1 cellular context compared by ENCODE assay signal in the genomic region with DNA sequence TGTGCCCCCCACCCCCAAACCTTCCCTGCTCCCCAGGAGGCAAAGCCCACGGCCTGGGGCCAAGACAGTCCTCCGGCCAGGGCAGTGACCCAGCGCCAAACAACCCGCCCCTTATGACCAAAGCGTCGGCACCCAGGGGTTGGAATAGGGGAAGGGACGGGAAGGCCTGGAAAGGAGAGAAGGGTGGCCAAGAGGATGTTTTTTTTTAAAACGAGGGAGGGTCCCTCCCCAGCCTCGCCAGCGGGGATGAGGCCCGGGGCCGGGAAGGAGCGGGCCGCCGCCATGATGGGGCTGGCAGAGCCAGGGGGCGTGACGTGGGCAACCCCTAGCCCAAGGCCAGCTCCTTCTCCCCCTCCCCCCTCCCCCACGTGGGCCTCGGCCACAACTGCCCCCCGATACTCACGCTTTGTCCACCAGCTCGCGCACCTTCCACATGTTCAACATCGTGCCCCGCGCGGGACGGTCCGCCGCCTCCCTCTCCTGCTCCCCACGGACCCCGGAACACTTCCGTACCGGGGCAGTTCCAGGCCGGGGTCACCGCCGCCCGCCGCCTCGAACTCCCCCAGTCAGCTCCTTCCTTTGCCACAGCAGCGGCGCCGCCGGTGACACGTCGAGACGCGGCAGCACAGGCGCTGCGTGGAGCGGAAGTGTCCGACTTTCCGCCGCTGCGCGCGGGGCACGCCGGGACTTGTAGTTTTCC.
TF ChIP-seq lines count a peak whose summit lies in the region.

A gene (minus strand): TSS at position 619 of the 700 bp plus-strand sequence. CDS start 175 bp downstream, at position 444.

TF ChIP-seq in WTC11, 78 proteins besides CTCF, POLR2A, EP300 and RAD21 (continued from another document):
- TF ChIP-seq, protein P1, sequence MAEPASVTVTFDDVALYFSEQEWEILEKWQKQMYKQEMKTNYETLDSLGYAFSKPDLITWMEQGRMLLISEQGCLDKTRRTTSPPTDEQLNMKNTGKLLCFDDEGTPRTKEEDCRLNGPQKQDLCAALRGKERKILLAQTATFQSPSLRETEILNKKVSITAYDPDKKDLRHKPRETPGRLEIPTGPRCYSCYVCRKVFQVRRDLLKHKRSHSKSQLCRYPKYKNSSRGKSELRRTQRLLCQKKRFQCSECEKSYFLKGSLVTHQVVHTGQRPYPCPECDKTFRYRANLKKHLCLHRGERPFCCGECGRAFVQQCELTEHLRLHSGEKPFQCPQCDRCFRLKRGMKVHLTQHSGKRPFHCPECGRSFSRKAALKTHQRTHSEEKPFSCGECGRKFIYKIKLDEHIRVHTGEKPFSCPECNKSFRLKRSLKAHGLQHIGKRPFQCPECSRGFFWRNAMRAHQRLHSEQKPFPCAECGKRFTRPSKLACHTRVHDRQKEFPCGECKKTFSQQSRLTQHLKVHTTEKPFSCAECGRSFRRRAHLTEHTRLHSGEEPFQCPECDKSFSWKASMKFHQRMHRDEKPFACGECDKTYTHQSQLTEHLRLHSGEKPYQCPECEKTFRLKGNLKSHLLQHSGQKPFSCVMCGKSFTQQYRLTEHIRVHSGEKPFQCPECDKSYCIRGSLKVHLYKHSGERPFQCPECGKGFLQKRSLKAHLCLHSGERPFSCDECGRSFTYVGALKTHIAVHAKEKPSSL (CRISPR knock-in tag; conservative IDR thresholded peaks at IDR 0.05): no peak
- TF ChIP-seq, protein P2, sequence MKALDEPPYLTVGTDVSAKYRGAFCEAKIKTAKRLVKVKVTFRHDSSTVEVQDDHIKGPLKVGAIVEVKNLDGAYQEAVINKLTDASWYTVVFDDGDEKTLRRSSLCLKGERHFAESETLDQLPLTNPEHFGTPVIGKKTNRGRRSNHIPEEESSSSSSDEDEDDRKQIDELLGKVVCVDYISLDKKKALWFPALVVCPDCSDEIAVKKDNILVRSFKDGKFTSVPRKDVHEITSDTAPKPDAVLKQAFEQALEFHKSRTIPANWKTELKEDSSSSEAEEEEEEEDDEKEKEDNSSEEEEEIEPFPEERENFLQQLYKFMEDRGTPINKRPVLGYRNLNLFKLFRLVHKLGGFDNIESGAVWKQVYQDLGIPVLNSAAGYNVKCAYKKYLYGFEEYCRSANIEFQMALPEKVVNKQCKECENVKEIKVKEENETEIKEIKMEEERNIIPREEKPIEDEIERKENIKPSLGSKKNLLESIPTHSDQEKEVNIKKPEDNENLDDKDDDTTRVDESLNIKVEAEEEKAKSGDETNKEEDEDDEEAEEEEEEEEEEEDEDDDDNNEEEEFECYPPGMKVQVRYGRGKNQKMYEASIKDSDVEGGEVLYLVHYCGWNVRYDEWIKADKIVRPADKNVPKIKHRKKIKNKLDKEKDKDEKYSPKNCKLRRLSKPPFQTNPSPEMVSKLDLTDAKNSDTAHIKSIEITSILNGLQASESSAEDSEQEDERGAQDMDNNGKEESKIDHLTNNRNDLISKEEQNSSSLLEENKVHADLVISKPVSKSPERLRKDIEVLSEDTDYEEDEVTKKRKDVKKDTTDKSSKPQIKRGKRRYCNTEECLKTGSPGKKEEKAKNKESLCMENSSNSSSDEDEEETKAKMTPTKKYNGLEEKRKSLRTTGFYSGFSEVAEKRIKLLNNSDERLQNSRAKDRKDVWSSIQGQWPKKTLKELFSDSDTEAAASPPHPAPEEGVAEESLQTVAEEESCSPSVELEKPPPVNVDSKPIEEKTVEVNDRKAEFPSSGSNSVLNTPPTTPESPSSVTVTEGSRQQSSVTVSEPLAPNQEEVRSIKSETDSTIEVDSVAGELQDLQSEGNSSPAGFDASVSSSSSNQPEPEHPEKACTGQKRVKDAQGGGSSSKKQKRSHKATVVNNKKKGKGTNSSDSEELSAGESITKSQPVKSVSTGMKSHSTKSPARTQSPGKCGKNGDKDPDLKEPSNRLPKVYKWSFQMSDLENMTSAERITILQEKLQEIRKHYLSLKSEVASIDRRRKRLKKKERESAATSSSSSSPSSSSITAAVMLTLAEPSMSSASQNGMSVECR (CRISPR knock-in tag; IDR thresholded peaks at IDR 0.05; ENCODE audit: borderline replicate concordance): peak; percentile 26; the same call in 1 of the 2 replicates
- TF ChIP-seq ZNF121 (CRISPR knock-in tag; IDR thresholded peaks at IDR 0.05) (no peak), OVOL2 (CRISPR knock-in tag; IDR thresholded peaks at IDR 0.05; ENCODE audit: borderline replicate concordance) (no peak), ZNF396 (CRISPR knock-in tag; IDR thresholded peaks at IDR 0.05; ENCODE audit: borderline replicate concordance) (no peak), CBFB (CRISPR knock-in tag; IDR thresholded peaks at IDR 0.05; ENCODE audit: low read depth) (no peak), SP1 (CRISPR knock-in tag; conservative IDR thresholded peaks at IDR 0.05) (peak; percentile 75), CREM (CRISPR knock-in tag; IDR thresholded peaks at IDR 0.05) (peak; percentile 85), GTF2I (CRISPR knock-in tag; conservative IDR thresholded peaks at IDR 0.05) (no peak), SOX15 (CRISPR knock-in tag; IDR thresholded peaks at IDR 0.05) (no peak), CREB1 (CRISPR knock-in tag; IDR thresholded peaks at IDR 0.05) (peak; percentile 35; the same call in 1 of the 2 replicates)
- TF ChIP-seq, protein P3, sequence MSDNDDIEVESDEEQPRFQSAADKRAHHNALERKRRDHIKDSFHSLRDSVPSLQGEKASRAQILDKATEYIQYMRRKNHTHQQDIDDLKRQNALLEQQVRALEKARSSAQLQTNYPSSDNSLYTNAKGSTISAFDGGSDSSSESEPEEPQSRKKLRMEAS (CRISPR knock-in tag; IDR thresholded peaks at IDR 0.05): peak; percentile 62; the same call in 1 of the 2 replicates
- TF ChIP-seq, protein P4, sequence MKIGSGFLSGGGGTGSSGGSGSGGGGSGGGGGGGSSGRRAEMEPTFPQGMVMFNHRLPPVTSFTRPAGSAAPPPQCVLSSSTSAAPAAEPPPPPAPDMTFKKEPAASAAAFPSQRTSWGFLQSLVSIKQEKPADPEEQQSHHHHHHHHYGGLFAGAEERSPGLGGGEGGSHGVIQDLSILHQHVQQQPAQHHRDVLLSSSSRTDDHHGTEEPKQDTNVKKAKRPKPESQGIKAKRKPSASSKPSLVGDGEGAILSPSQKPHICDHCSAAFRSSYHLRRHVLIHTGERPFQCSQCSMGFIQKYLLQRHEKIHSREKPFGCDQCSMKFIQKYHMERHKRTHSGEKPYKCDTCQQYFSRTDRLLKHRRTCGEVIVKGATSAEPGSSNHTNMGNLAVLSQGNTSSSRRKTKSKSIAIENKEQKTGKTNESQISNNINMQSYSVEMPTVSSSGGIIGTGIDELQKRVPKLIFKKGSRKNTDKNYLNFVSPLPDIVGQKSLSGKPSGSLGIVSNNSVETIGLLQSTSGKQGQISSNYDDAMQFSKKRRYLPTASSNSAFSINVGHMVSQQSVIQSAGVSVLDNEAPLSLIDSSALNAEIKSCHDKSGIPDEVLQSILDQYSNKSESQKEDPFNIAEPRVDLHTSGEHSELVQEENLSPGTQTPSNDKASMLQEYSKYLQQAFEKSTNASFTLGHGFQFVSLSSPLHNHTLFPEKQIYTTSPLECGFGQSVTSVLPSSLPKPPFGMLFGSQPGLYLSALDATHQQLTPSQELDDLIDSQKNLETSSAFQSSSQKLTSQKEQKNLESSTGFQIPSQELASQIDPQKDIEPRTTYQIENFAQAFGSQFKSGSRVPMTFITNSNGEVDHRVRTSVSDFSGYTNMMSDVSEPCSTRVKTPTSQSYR (CRISPR knock-in tag; IDR thresholded peaks at IDR 0.05): peak; percentile 55; the same call in 1 of the 2 replicates
- TF ChIP-seq, protein P5, sequence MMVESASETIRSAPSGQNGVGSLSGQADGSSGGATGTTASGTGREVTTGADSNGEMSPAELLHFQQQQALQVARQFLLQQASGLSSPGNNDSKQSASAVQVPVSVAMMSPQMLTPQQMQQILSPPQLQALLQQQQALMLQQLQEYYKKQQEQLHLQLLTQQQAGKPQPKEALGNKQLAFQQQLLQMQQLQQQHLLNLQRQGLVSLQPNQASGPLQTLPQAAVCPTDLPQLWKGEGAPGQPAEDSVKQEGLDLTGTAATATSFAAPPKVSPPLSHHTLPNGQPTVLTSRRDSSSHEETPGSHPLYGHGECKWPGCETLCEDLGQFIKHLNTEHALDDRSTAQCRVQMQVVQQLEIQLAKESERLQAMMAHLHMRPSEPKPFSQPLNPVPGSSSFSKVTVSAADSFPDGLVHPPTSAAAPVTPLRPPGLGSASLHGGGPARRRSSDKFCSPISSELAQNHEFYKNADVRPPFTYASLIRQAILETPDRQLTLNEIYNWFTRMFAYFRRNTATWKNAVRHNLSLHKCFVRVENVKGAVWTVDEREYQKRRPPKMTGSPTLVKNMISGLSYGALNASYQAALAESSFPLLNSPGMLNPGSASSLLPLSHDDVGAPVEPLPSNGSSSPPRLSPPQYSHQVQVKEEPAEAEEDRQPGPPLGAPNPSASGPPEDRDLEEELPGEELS (CRISPR knock-in tag; IDR thresholded peaks at IDR 0.05): no peak; the same call in 1 of the 2 replicates
- TF ChIP-seq, protein P6, sequence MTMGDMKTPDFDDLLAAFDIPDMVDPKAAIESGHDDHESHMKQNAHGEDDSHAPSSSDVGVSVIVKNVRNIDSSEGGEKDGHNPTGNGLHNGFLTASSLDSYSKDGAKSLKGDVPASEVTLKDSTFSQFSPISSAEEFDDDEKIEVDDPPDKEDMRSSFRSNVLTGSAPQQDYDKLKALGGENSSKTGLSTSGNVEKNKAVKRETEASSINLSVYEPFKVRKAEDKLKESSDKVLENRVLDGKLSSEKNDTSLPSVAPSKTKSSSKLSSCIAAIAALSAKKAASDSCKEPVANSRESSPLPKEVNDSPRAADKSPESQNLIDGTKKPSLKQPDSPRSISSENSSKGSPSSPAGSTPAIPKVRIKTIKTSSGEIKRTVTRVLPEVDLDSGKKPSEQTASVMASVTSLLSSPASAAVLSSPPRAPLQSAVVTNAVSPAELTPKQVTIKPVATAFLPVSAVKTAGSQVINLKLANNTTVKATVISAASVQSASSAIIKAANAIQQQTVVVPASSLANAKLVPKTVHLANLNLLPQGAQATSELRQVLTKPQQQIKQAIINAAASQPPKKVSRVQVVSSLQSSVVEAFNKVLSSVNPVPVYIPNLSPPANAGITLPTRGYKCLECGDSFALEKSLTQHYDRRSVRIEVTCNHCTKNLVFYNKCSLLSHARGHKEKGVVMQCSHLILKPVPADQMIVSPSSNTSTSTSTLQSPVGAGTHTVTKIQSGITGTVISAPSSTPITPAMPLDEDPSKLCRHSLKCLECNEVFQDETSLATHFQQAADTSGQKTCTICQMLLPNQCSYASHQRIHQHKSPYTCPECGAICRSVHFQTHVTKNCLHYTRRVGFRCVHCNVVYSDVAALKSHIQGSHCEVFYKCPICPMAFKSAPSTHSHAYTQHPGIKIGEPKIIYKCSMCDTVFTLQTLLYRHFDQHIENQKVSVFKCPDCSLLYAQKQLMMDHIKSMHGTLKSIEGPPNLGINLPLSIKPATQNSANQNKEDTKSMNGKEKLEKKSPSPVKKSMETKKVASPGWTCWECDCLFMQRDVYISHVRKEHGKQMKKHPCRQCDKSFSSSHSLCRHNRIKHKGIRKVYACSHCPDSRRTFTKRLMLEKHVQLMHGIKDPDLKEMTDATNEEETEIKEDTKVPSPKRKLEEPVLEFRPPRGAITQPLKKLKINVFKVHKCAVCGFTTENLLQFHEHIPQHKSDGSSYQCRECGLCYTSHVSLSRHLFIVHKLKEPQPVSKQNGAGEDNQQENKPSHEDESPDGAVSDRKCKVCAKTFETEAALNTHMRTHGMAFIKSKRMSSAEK (CRISPR knock-in tag; IDR thresholded peaks at IDR 0.05; ENCODE audit: borderline replicate concordance): no peak
- TF ChIP-seq, protein P7, sequence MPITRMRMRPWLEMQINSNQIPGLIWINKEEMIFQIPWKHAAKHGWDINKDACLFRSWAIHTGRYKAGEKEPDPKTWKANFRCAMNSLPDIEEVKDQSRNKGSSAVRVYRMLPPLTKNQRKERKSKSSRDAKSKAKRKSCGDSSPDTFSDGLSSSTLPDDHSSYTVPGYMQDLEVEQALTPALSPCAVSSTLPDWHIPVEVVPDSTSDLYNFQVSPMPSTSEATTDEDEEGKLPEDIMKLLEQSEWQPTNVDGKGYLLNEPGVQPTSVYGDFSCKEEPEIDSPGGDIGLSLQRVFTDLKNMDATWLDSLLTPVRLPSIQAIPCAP (CRISPR knock-in tag; IDR thresholded peaks at IDR 0.05): no peak
- TF ChIP-seq, protein P8, sequence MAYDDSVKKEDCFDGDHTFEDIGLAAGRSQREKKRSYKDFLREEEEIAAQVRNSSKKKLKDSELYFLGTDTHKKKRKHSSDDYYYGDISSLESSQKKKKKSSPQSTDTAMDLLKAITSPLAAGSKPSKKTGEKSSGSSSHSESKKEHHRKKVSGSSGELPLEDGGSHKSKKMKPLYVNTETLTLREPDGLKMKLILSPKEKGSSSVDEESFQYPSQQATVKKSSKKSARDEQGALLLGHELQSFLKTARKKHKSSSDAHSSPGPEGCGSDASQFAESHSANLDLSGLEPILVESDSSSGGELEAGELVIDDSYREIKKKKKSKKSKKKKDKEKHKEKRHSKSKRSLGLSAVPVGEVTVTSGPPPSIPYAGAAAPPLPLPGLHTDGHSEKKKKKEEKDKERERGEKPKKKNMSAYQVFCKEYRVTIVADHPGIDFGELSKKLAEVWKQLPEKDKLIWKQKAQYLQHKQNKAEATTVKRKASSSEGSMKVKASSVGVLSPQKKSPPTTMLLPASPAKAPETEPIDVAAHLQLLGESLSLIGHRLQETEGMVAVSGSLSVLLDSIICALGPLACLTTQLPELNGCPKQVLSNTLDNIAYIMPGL (CRISPR knock-in tag; IDR thresholded peaks at IDR 0.05): 0 out of 2 replicates have a peak, but pooled peaks have one; percentile 44
TF ChIP-seq in WTC11: peak in this region for 15.
